24 cellular contexts compared by ENCODE assay signal in the genomic region with DNA sequence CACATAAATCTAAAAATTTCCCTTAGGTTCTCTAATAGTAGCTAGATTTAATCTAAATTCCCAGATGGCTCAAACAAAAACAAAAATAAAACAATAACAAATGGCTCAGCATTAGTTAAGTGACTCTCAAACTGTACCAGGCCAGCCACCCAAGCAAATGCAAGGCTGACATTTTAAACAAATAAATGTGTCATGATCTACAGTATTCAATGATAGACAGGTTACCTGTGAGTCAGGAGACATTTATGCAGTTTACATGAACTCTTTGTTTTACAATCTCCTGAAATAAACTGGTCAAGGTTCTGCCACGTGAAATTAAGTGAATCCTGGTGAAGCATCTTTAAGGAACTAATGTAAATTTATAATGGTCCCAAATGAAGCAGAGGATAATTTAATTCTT.
"Had no signal": no experiment of that assay in that cellular context is flagged by ENCODE, and none has a peak within 500 bp of the region (broad histone marks: within the 10 kb centered on the region; RNA-seq: fewer than 3 reads in every experiment).

No MANE protein-coding gene starts in this region.

- H3K4me3 ChIP-seq: colonic mucosa, esophagus squamous epithelium, heart right ventricle, lower lobe of right lung, neural progenitor cell, psoas muscle, sigmoid colon, spleen, testis, tibial artery had no signal

- DNase-seq: colonic mucosa; effector CD8-positive, alpha-beta T cell; endodermal cell; esophagus squamous epithelium; foreskin melanocyte; glutamatergic neuron; heart right ventricle; hypothalamus; immature natural killer cell; islet precursor cell; left ventricle myocardium superior; lower lobe of right lung; psoas muscle; right cardiac atrium; sigmoid colon; spleen; stimulated activated CD4-positive, alpha-beta T cell treated with anti-CD3 and anti-CD28 coated beads, Interleukin-4, amount 100 ng/mL, for 4 hours; stimulated activated naive CD8-positive, alpha-beta T cell treated with anti-CD3 and anti-CD28 coated beads, Interleukin-15, Interleukin-2, amounts not matched to agents 100 U/mL and 50 U/mL, for 24 hours; substantia nigra; testis; tibial artery had no signal

- H3K9me3 ChIP-seq: colonic mucosa, esophagus squamous epithelium, lower lobe of right lung, psoas muscle, testis had no signal

- H3K4me1 ChIP-seq: colonic mucosa, esophagus squamous epithelium, heart right ventricle, lower lobe of right lung, neural progenitor cell, psoas muscle, sigmoid colon, spleen, testis, tibial artery had no signal

- H3K36me3 ChIP-seq: colonic mucosa, esophagus squamous epithelium, heart right ventricle, lower lobe of right lung, neural progenitor cell, sigmoid colon, spleen, tibial artery had no signal

- H3K27ac ChIP-seq: colonic mucosa, esophagus squamous epithelium, heart right ventricle, lower lobe of right lung, neural progenitor cell, psoas muscle, sigmoid colon, spleen, testis, tibial artery had no signal

- ATAC-seq: heart right ventricle; left ventricle myocardium superior; lower lobe of right lung; natural killer cell treated with Interleukin-12 subunit alpha and Interleukin-12 subunit beta and Interleukin-15 and Interleukin-18, amount 100 ng/mL, for 72 hours; psoas muscle; right cardiac atrium; stimulated activated memory B cell treated with anti-CD40 and anti-IgM and Interleukin-4, amounts not matched to agents 10 μg/mL and 1 μg/mL and 100 μg/mL, for 72 hours; stimulated activated naive CD8-positive, alpha-beta T cell treated with anti-CD3 and anti-CD28 coated beads, Interleukin-15, Interleukin-2, amounts not matched to agents 100 U/mL and 50 U/mL, for 24 hours had no signal

- H3K27me3 ChIP-seq: colonic mucosa, esophagus squamous epithelium, heart right ventricle, neural progenitor cell, sigmoid colon, spleen, testis, tibial artery had no signal
